8 cellular contexts compared by ENCODE assay signal in genomic region chr9:125513634-125514413, GRCh38.
DNase-seq lines count a peak whose midpoint lies in the region; ATAC-seq and TF ChIP-seq lines count a peak whose summit lies in the region.

No MANE protein-coding gene starts in this region.

- no peaks in the 10 kb centered on the region for H3K36me3 ChIP-seq in adrenal gland (replicated peaks in 1 of 2)
- no peaks in the 10 kb centered on the region for H3K36me3 ChIP-seq in kidney epithelial cell (ENCODE audit: control insufficient read depth, insufficient read depth, low read length)

- no peaks in the 10 kb centered on the region for H3K9me3 ChIP-seq in adrenal gland (replicated peaks in 1 of 3)

- peak overlapping the region; percentile 31 for H3K27ac Mint-ChIP-seq in type B pancreatic cell

- peaks cover 20 to 47% of the 10 kb centered on the region in 2 donors for H3K4me1 ChIP-seq in adrenal gland (replicated peaks in 1 of 2)

- H3K27ac ChIP-seq in adrenal gland, result peak overlapping the region; percentile 41 to 90 (median 81)

- ATAC-seq in GM21390 (IDR thresholded peaks at IDR 0.05; ENCODE audit: unreplicated experiment), result peak; percentile 97
- ATAC-seq in HG02970 (IDR thresholded peaks at IDR 0.05; ENCODE audit: low FRiP score, unreplicated experiment), result no peak

- H3K36me3 Mint-ChIP-seq in type B pancreatic cell, result peaks cover 5% of the 10 kb centered on the region

- 39 to 47% (median 42%) methylated on average over 14 of the region's 14 CpGs for WGBS in adrenal gland, 4 donors

- H3K4me3 ChIP-seq in adrenal gland (peak overlapping the region in 1 of 4 donors; percentile 43), kidney epithelial cell (ENCODE audit: low read depth, low read length) (no peak overlapping the region)

- no peaks in the 10 kb centered on the region for H3K9me3 Mint-ChIP-seq in type B pancreatic cell

- no peak for TF ChIP-seq CTCF in adrenal gland (IDR thresholded peaks at IDR 0.05)
- no peak for TF ChIP-seq CTCF in kidney epithelial cell (IDR thresholded peaks at IDR 0.05; ENCODE audit: insufficient read depth, low read length, poor library complexity, severe bottlenecking)
- no peak for TF ChIP-seq CTCF in type B pancreatic cell (conservative IDR thresholded peaks at IDR 0.05)

- H3K4me1 Mint-ChIP-seq in type B pancreatic cell (ENCODE audit: unreplicated experiment), result peaks cover 49% of the 10 kb centered on the region

- intact Hi-C loops in adrenal gland (cut with DNase I), result no loop called here

- peak in 1 of 2 donors; percentile 78 for TF ChIP-seq POLR2A in adrenal gland (IDR thresholded peaks at IDR 0.05)

- no peaks in the 10 kb centered on the region for H3K27me3 Mint-ChIP-seq in type B pancreatic cell

- DNase-seq in GM03348 (ENCODE audit: low spot score) (peak; percentile 57), HS-27A (ENCODE audit: low read depth) (peak; percentile 35), adrenal gland (peak; percentile 65 to 90 (median 80)), kidney epithelial cell (ENCODE audit: low read depth) (peak; percentile 70), type B pancreatic cell (ENCODE audit: extremely low spot score, unreplicated experiment) (no peak), SHP77 treated with DMSO at 0.1 percent for 48 hours (lab: John Stamatoyannopoulos, UW) (no peak)

- no peak overlapping the region for H3K4me3 Mint-ChIP-seq in type B pancreatic cell

- no peaks in the 10 kb centered on the region for H3K27me3 ChIP-seq in adrenal gland
- no peaks in the 10 kb centered on the region for H3K27me3 ChIP-seq in kidney epithelial cell (ENCODE audit: control insufficient read depth, insufficient read depth, low read length)

Comparison
In these comparisons a context has a peak if more than half of its experiments do, and no peak if none do; other contexts are left out.
1. DNase-seq: peak in GM03348 (single experiment), HS-27A (single experiment), adrenal gland (7 of 7) and kidney epithelial cell (single experiment); none in type B pancreatic cell (single experiment) and SHP77 treated with DMSO at 0.1 percent for 48 hours (single experiment).